In genomic region chr20:34938466-34939163, GRCh38 we compare ENCODE assay signal across 10 cellular contexts.
A peak's percentile ranks its signal among the peaks of the same experiment; 100 is the strongest.
DNase-seq lines count a peak whose midpoint lies in the region.
"Had no signal": no experiment of that assay in that cellular context is flagged by ENCODE, and none has a peak within 500 bp of the region (broad histone marks: within the 10 kb centered on the region; RNA-seq: fewer than 3 reads in every experiment).

No MANE protein-coding gene starts in this region.

- DNase-seq in DMS 273 (lab: John Stamatoyannopoulos, UW; ENCODE audit: unreplicated experiment) (peak; percentile 99), NOMO-1 treated with DMSO at 0.1 percent for 48 hours (lab: John Stamatoyannopoulos, UW; ENCODE audit: unreplicated experiment) (peak; percentile 85), globus pallidus (ENCODE audit: low spot score) (peak; percentile 43), pons (ENCODE audit: low spot score) (peak; percentile 57), iPS-NIHi7 (ENCODE audit: extremely low spot score) (no peak), glomerular visceral epithelial cell (ENCODE audit: extremely low spot score) (no peak), NCI-H2227 (lab: John Stamatoyannopoulos, UW; ENCODE audit: unreplicated experiment) (no peak), NCI-H524 treated with DMSO at 0.1 percent for 48 hours (lab: John Stamatoyannopoulos, UW) (no peak)
- DNase-seq: activated naive CD4-positive, alpha-beta T cell treated with anti-CD3 and anti-CD28 coated beads for 36 hours; CD8-positive, alpha-beta memory T cell had no signal

Comparison
In these comparisons a context has a peak if more than half of its experiments do, and no peak if none do; other contexts are left out.
1. DNase-seq: peak in DMS 273 (single experiment), NOMO-1 treated with DMSO at 0.1 percent for 48 hours (single experiment), globus pallidus (single experiment) and pons (single experiment); none in iPS-NIHi7 (single experiment), glomerular visceral epithelial cell (single experiment), NCI-H2227 (single experiment) and NCI-H524 treated with DMSO at 0.1 percent for 48 hours (single experiment).